Comparison of ENCODE assay signal across 34 cellular contexts in the genomic region with DNA sequence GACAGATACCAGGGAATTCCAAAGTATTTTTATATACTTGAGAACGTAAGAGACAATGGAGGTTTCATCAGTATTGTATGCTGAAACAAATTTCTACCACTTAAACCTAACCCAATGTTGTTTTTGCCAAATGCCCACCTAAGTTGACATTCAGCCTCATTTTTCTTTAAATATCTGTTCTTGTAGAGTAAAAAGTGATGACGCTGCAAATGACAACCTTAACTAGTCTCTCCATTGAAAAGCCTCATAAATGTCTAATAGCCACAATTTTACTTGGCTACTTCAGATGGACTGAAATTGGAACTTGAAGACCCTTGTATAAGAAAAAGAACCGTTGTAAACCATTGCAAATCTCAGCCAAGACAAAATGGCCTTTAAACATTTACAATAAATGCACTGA.
DNase-seq lines count a peak whose midpoint lies in the region; ATAC-seq, FAIRE-seq and TF ChIP-seq lines count a peak whose summit lies in the region.
"Had no signal": no experiment of that assay in that cellular context is flagged by ENCODE, and none has a peak within 500 bp of the region (broad histone marks: within the 10 kb centered on the region; RNA-seq: fewer than 3 reads in every experiment).

No MANE protein-coding gene starts in this region.

- H3K4me1 ChIP-seq in HepG2 (ENCODE audit: insufficient read depth, low read length) = no peaks in the 10 kb centered on the region
- no peaks in the 10 kb centered on the region for H3K4me1 ChIP-seq in right lobe of liver
- no peaks in the 10 kb centered on the region for H3K4me1 ChIP-seq in A549
- no peaks in the 10 kb centered on the region for H3K4me1 ChIP-seq in IMR-90 (ENCODE audit: control insufficient read depth, insufficient read depth, low read length)
- no peaks in the 10 kb centered on the region for H3K4me1 ChIP-seq in K562 (replicated peaks in 1 of 2; ENCODE audit: control insufficient read depth in 2 of 2, insufficient read depth in 2 of 2, low read length in 2 of 2)
- H3K4me1 ChIP-seq: BE2C; BLaER1; BLaER1 treated with 17β-estradiol and CSF1 and Interleukin-3, amounts not matched to agents 10 nM and 100 nM; Caco-2 had no signal

- ATAC-seq in HepG2 (no peak), right lobe of liver (no peak), A549 (no peak), IMR-90 (ENCODE audit: low read depth) (no peak), K562 (no peak), GM18505 (IDR thresholded peaks at IDR 0.05; ENCODE audit: unreplicated experiment) (no peak), GM18868 (IDR thresholded peaks at IDR 0.05; ENCODE audit: unreplicated experiment) (no peak), GM19324 (IDR thresholded peaks at IDR 0.05; ENCODE audit: low FRiP score, unreplicated experiment) (no peak)
- ATAC-seq: CD8-positive, alpha-beta T cell had no signal

- no peak for FAIRE-seq in HepG2 (lab: Jason Lieb, UNC)
- no peak for FAIRE-seq in A549 (lab: Jason Lieb, UNC)
- no peak for FAIRE-seq in K562 (lab: Jason Lieb, UNC)
- FAIRE-seq: A204.1, D721Med had no signal

- H4K20me1 ChIP-seq in HepG2 (ENCODE audit: insufficient read depth, low read length) (no peaks in the 10 kb centered on the region), IMR-90 (ENCODE audit: insufficient read depth, low read length) (no peaks in the 10 kb centered on the region), K562 (replicated peaks; ENCODE audit: control insufficient read depth, insufficient read depth, low read length) (no peaks in the 10 kb centered on the region)
- H4K20me1 ChIP-seq: BLaER1; BLaER1 treated with 17β-estradiol and CSF1 and Interleukin-3, amounts not matched to agents 10 nM and 100 nM had no signal

- no TSS peak for BruUV-seq in HepG2 (replicated peaks; lab: Mats Ljungman, UMichigan)
- no TSS peak for BruUV-seq in IMR-90 (replicated peaks; lab: Mats Ljungman, UMichigan)
- BruUV-seq in K562 (replicated peaks; lab: Mats Ljungman, UMichigan) = no TSS peak

- H3K27ac ChIP-seq in HepG2 (ENCODE audit: extremely low read length, insufficient read depth, low read length) = no peak overlapping the region
- H3K27ac ChIP-seq in right lobe of liver = no peak overlapping the region
- no peak overlapping the region for H3K27ac ChIP-seq in A549
- H3K27ac ChIP-seq in IMR-90 (ENCODE audit: insufficient read depth, low read length) = no peak overlapping the region
- no peak overlapping the region for H3K27ac ChIP-seq in K562 (ENCODE audit: extremely low read depth, low read depth, low read length)
- H3K27ac ChIP-seq: 22Rv1; BLaER1; BLaER1 treated with 17β-estradiol and CSF1 and Interleukin-3, amounts not matched to agents 10 nM and 100 nM; C4-2B had no signal

- H2AFZ ChIP-seq in HepG2 (ENCODE audit: low read length) (no peak overlapping the region), IMR-90 (replicated peaks; ENCODE audit: low read length, poor library complexity) (no peak overlapping the region), K562 (ENCODE audit: low read depth, low read length) (no peak overlapping the region)

- in situ Hi-C loops in HepG2 (cut with HindIII; ENCODE audit: extremely low pct_ligation_motif_present, low pct_unique_long_range_greater_than_20kb) = no loop called here
- in situ Hi-C loops in IMR-90 (cut with MboI; ENCODE audit: low sequenced_read_pairs) = no loop called here
- in situ Hi-C loops in K562 (cut with MboI) = no loop called here

- H2BK5ac ChIP-seq in IMR-90 (ENCODE audit: low read depth, low read length, poor library complexity, severe bottlenecking) = no peak overlapping the region

- H3K9ac ChIP-seq in HepG2 (ENCODE audit: insufficient read depth, low read depth, low read length) (no peak overlapping the region), IMR-90 (ENCODE audit: low read depth, low read length) (no peak overlapping the region), K562 (ENCODE audit: insufficient read depth in 1 of 2, low read depth in 2 of 2, low read length in 2 of 2) (no peak overlapping the region)
- H3K9ac ChIP-seq: BLaER1; BLaER1 treated with 17β-estradiol and CSF1 and Interleukin-3, amounts not matched to agents 10 nM and 100 nM had no signal

- H3K18ac ChIP-seq in IMR-90 (ENCODE audit: low read depth, low read length) = no peak overlapping the region

- H2BK120ac ChIP-seq in IMR-90 (ENCODE audit: low read depth, low read length) = no peak overlapping the region

- H3K36me3 ChIP-seq in HepG2 (replicated peaks in 1 of 2; ENCODE audit: control insufficient read depth in 1 of 2, insufficient read depth in 2 of 2, low read length in 2 of 2) (no peaks in the 10 kb centered on the region), right lobe of liver (no peaks in the 10 kb centered on the region), IMR-90 (ENCODE audit: control insufficient read depth, insufficient read depth, low read length) (no peaks in the 10 kb centered on the region), K562 (ENCODE audit: control insufficient read depth, insufficient read depth, low read length) (0 out of 3 replicates have a peak, but pooled peaks cover 2% of the 10 kb centered on the region)
- H3K36me3 ChIP-seq: BE2C; BLaER1; BLaER1 treated with 17β-estradiol and CSF1 and Interleukin-3, amounts not matched to agents 10 nM and 100 nM had no signal

- TF ChIP-seq RAD21 in HepG2 (CRISPR knock-in tag; IDR thresholded peaks at IDR 0.05) (no peak), A549 (conservative IDR thresholded peaks at IDR 0.05 in 1 of 2, IDR thresholded peaks at IDR 0.05 in 1 of 2) (no peak), IMR-90 (IDR thresholded peaks at IDR 0.05; ENCODE audit: low read length) (no peak), K562 (CRISPR knock-in tag; conservative IDR thresholded peaks at IDR 0.05 in 1 of 2, IDR thresholded peaks at IDR 0.05 in 1 of 2) (no peak)

- no peak overlapping the region for H3K56ac ChIP-seq in IMR-90 (ENCODE audit: extremely low read depth, insufficient read depth, low read length)

- dilution Hi-C loops in IMR-90 (cut with HindIII; ENCODE audit: low sequenced_read_pairs, unreplicated experiment) = no loop called here

- no peak overlapping the region for H3K23ac ChIP-seq in IMR-90 (ENCODE audit: low read depth, low read length)

- no peak overlapping the region for H2BK20ac ChIP-seq in IMR-90 (ENCODE audit: low read depth, low read length)

- WGBS in HepG2 (ENCODE audit: low lambda C conversion rate) = 10% methylated on average over 3 of the region's 3 CpGs
- 79% methylated on average over 3 of the region's 3 CpGs for WGBS in right lobe of liver (ENCODE audit: insufficient coverage, low coverage, low lambda C conversion rate, missing lambda C conversion rate)
- WGBS in A549 (ENCODE audit: missing lambda C conversion rate) = 29% methylated on average over 3 of the region's 3 CpGs
- WGBS in IMR-90 (ENCODE audit: extremely low coverage in 2 of 2, insufficient read length in 1 of 2), 2 experiments = no CpG with 5 or more reads among the region's 3 CpGs
- WGBS in K562 (ENCODE audit: insufficient coverage, low coverage, missing lambda C conversion rate) = 70% methylated on average over 3 of the region's 3 CpGs

- no peak overlapping the region for H3K4me2 ChIP-seq in HepG2 (ENCODE audit: low read depth, low read length)
- no peak overlapping the region for H3K4me2 ChIP-seq in A549
- H3K4me2 ChIP-seq in IMR-90 (ENCODE audit: low read depth, low read length) = no peak overlapping the region
- no peak overlapping the region for H3K4me2 ChIP-seq in K562 (ENCODE audit: insufficient read depth, low read length)
- H3K4me2 ChIP-seq: BLaER1; BLaER1 treated with 17β-estradiol and CSF1 and Interleukin-3, amounts not matched to agents 10 nM and 100 nM had no signal

- H2BK15ac ChIP-seq in IMR-90 (ENCODE audit: low read depth, low read length) = no peak overlapping the region

- H3K27me3 ChIP-seq in HepG2 (ENCODE audit: control insufficient read depth in 1 of 2, insufficient read depth in 2 of 2, low read length in 2 of 2) = no peaks in the 10 kb centered on the region
- no peaks in the 10 kb centered on the region for H3K27me3 ChIP-seq in right lobe of liver
- H3K27me3 ChIP-seq in IMR-90 (ENCODE audit: control insufficient read depth, insufficient read depth, low read length) = no peaks in the 10 kb centered on the region
- H3K27me3 ChIP-seq in K562 (ENCODE audit: control insufficient read depth in 2 of 2, insufficient read depth in 2 of 2, low read length in 2 of 2) = no peaks in the 10 kb centered on the region
- H3K27me3 ChIP-seq: BE2C; BLaER1; BLaER1 treated with 17β-estradiol and CSF1 and Interleukin-3, amounts not matched to agents 10 nM and 100 nM had no signal

- H2AK9ac ChIP-seq in IMR-90 (replicated peaks; ENCODE audit: low read depth, low read length, poor library complexity) = no peak overlapping the region

- no peak overlapping the region for H3K14ac ChIP-seq in IMR-90 (replicated peaks; ENCODE audit: low read depth, low read length)

- H4K91ac ChIP-seq in IMR-90 (ENCODE audit: insufficient read depth, low read depth, low read length) = no peak overlapping the region

- no peak for TF ChIP-seq CTCF in HepG2 (CRISPR knock-in tag; IDR thresholded peaks at IDR 0.05)
- no peak for TF ChIP-seq CTCF in right lobe of liver (IDR thresholded peaks at IDR 0.05)
- TF ChIP-seq CTCF in A549 (IDR thresholded peaks at IDR 0.05) = no peak
- no peak for TF ChIP-seq CTCF in IMR-90 (conservative IDR thresholded peaks at IDR 0.05; ENCODE audit: low read depth, low read length)
- no peak for TF ChIP-seq CTCF in K562 (IDR thresholded peaks at IDR 0.05 in 2 of 3, conservative IDR thresholded peaks at IDR 0.05 in 1 of 3; ENCODE audit: insufficient read depth in 2 of 3, low read depth in 1 of 3, low read length in 3 of 3)

- no peaks in the 10 kb centered on the region for H3K9me3 ChIP-seq in HepG2 (ENCODE audit: low read length)
- H3K9me3 ChIP-seq in right lobe of liver = no peaks in the 10 kb centered on the region
- H3K9me3 ChIP-seq in A549 = no peaks in the 10 kb centered on the region
- H3K9me3 ChIP-seq in IMR-90 (ENCODE audit: control insufficient read depth, insufficient read depth, low read length) = no peaks in the 10 kb centered on the region
- peaks cover 3% of the 10 kb centered on the region; the same call in 1 of the 2 replicates for H3K9me3 ChIP-seq in K562 (replicated peaks; ENCODE audit: control insufficient read depth, insufficient read depth, low read depth, low read length)
- H3K9me3 ChIP-seq: BE2C, BLaER1, Caco-2 had no signal

- intact Hi-C loops in HepG2 (cut with micrococcal nuclease; ENCODE audit: unreplicated experiment) = no loop called here
- intact Hi-C loops in right lobe of liver (cut with DNase I) = no loop called here
- intact Hi-C loops in IMR-90 (cut with micrococcal nuclease) = no loop called here
- intact Hi-C loops in K562 (cut with micrococcal nuclease) = no loop called here

- H3K9me1 ChIP-seq in IMR-90 (ENCODE audit: insufficient read depth, low read length) = no peaks in the 10 kb centered on the region
- H3K9me1 ChIP-seq in K562 (ENCODE audit: control insufficient read depth, insufficient read depth, low read length) = no peaks in the 10 kb centered on the region

- H3K4me3 ChIP-seq in HepG2 (replicated peaks in 1 of 3; ENCODE audit: insufficient read depth in 1 of 3, low read depth in 2 of 3, low read length in 3 of 3) (no peak overlapping the region), right lobe of liver (no peak overlapping the region), A549 (no peak overlapping the region), IMR-90 (ENCODE audit: insufficient read depth, low read depth, low read length) (no peak overlapping the region), K562 (no peak overlapping the region)
- H3K4me3 ChIP-seq: BLaER1; BLaER1 treated with 17β-estradiol and CSF1 and Interleukin-3, amounts not matched to agents 10 nM and 100 nM had no signal

- TF ChIP-seq POLR2A in HepG2 (IDR thresholded peaks at IDR 0.05; ENCODE audit: insufficient read depth in 1 of 2, low read depth in 2 of 2, low read length in 2 of 2) (no peak), right lobe of liver (IDR thresholded peaks at IDR 0.05) (no peak), A549 (IDR thresholded peaks at IDR 0.05; ENCODE audit: low read length) (no peak), IMR-90 (IDR thresholded peaks at IDR 0.05; ENCODE audit: low read depth, low read length) (no peak), K562 (conservative IDR thresholded peaks at IDR 0.05) (no peak), GM18505 (IDR thresholded peaks at IDR 0.05; ENCODE audit: borderline replicate concordance, extremely low read depth, insufficient read depth, insufficient read length) (no peak)

- POLR2A ChIA-PET in HepG2 (lab: Yijun Ruan, JAX) (no interaction called here), A549 (lab: Yijun Ruan, JAX) (no interaction called here), IMR-90 (lab: Charles Lee; ENCODE audit: unreplicated experiment) (no interaction called here), K562 (lab: Yijun Ruan, JAX) (no interaction called here)

- H3K4ac ChIP-seq in IMR-90 (ENCODE audit: low read depth, low read length) = no peak overlapping the region

- CTCF ChIA-PET in HepG2 (lab: Yijun Ruan, JAX; ENCODE audit: low intra/inter-chr PET ratio, low total read pairs) (no interaction called here), A549 (lab: Yijun Ruan, JAX) (no interaction called here), IMR-90 (lab: Yijun Ruan, JAX) (no interaction called here), K562 (lab: Yijun Ruan, JAX; ENCODE audit: low intra/inter-chr PET ratio) (interaction anchor here (0.5 kb wide), 1 partner anchor 688 kb away, joined by 4 read pairs; no protein-coding TSS in a partner anchor)

- no peak for DNase-seq in HepG2 (ENCODE audit: low spot score)
- DNase-seq in right lobe of liver = no peak
- DNase-seq in A549 (ENCODE audit: low read depth in 1 of 2, low spot score in 1 of 2) = no peak
- no peak for DNase-seq in IMR-90
- DNase-seq in K562 (ENCODE audit: extremely low read depth in 1 of 4, low spot score in 3 of 4) = no peak
- DNase-seq: 8988T; ACHN; AML-193; BE2C; C1 segment of cervical spinal cord; Caco-2; Calu3; CD4-positive, alpha-beta memory T cell; CD4-positive, alpha-beta T cell; CD4-positive, CD25-positive, alpha-beta regulatory T cell; CD8-positive, alpha-beta memory T cell; CD8-positive, alpha-beta T cell; COR-L47; DMS 273 treated with DMSO at 0.1 percent for 48 hours; DMS153; DMS53; DMS79; DMS79 treated with DMSO at 0.1 percent for 48 hours; DND-41; EL had no signal

- no peak overlapping the region for H4K8ac ChIP-seq in IMR-90 (ENCODE audit: low read depth in 2 of 2, low read length in 2 of 2)

- H3K79me2 ChIP-seq in HepG2 (ENCODE audit: insufficient read depth, low read length) (no peaks in the 10 kb centered on the region), K562 (ENCODE audit: control insufficient read depth, insufficient read depth, low read length) (no peaks in the 10 kb centered on the region)

- no peak overlapping the region for H4K5ac ChIP-seq in IMR-90 (ENCODE audit: low read depth, low read length)

- no peaks in the 10 kb centered on the region for H3K79me1 ChIP-seq in IMR-90 (ENCODE audit: low read depth in 1 of 2, low read length in 2 of 2)

- TF ChIP-seq EP300 in HepG2 (IDR thresholded peaks at IDR 0.05; ENCODE audit: low read depth in 2 of 2, low read length in 2 of 2) (no peak), HepG2 (CRISPR knock-in tag; IDR thresholded peaks at IDR 0.05; ENCODE audit: borderline replicate concordance) (no peak), A549 (IDR thresholded peaks at IDR 0.05) (no peak), K562 (IDR thresholded peaks at IDR 0.05; ENCODE audit: low read length) (no peak)

- no peak overlapping the region for H2AK5ac ChIP-seq in IMR-90 (ENCODE audit: low read depth, low read length)
